Comparison of ENCODE assay signal across 17 cellular contexts in the genomic region with DNA sequence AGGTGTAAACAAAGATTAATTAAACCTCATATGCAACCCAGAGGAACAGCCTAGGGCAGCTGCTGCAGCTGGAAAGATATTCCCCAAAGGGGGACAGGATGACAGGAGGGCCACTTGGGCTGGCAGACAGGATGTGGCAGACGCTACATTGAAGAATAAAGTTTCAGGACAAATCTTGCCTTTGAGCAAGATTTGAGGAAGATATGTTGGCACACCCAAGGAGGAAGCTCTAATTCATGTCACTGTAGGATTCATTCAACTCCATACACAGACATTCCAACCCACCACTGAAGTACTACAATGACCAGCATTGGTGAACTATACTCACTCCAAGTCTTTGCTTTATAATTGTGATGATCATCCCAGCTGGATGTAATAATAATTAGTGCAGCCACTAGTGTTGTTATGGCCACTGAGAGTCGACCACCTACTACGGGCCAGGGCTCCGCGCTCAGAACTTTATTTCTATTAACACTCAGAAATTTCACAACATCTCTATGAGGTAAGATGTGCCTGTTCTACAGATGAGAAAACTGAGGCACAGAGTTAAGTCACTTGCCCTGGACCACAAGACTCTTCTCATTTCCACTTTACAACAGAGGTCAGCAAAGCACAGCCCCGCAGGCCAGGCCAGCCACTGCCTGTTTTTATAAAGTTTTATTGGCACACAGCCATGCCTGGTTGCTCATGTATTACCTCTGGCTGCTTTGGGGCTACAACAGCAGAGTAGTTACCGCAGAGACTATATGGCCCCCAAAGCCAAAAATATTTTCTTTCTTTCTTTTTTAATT.
A peak's percentile ranks its signal among the peaks of the same experiment; 100 is the strongest.
DNase-seq lines count a peak whose midpoint lies in the region; ATAC-seq and TF ChIP-seq lines count a peak whose summit lies in the region.
"Had no signal": no experiment of that assay in that cellular context is flagged by ENCODE, and none has a peak within 500 bp of the region (broad histone marks: within the 10 kb centered on the region; RNA-seq: fewer than 3 reads in every experiment).

No MANE protein-coding gene starts in this region.

- ATAC-seq in stimulated activated naive CD8-positive, alpha-beta T cell treated with anti-CD3 and anti-CD28 coated beads, Interleukin-15, Interleukin-2, amounts not matched to agents 100 U/mL and 50 U/mL, for 24 hours, result no peak
- no peak for ATAC-seq in activated naive CD4-positive, alpha-beta T cell treated with anti-CD3 and anti-CD28 coated beads, Interleukin-2, amount 50 U/mL, for 72 hours
- ATAC-seq: left cardiac atrium, Right ventricle myocardium inferior had no signal

- peak overlapping the region; percentile 46 for H3K27ac Mint-ChIP-seq in stimulated activated naive CD8-positive, alpha-beta T cell treated with anti-CD3 and anti-CD28 coated beads, Interleukin-15, Interleukin-2, amounts not matched to agents 100 ng/mL and 50 ng/mL, for 24 hours
- H3K27ac Mint-ChIP-seq in activated naive CD4-positive, alpha-beta T cell treated with anti-CD3 and anti-CD28 coated beads, Interleukin-2, amount 50 U/mL, for 72 hours, result peak overlapping the region; percentile 27 to 71
- no peak overlapping the region for H3K27ac Mint-ChIP-seq in endothelial cell (ENCODE audit: unreplicated experiment)

- no peaks in the 10 kb centered on the region for H3K27me3 Mint-ChIP-seq in stimulated activated naive CD8-positive, alpha-beta T cell treated with anti-CD3 and anti-CD28 coated beads, Interleukin-15, Interleukin-2, amounts not matched to agents 100 ng/mL and 50 ng/mL, for 24 hours
- H3K27me3 Mint-ChIP-seq in endothelial cell (ENCODE audit: unreplicated experiment), result no peaks in the 10 kb centered on the region

- H3K4me1 Mint-ChIP-seq in stimulated activated naive CD8-positive, alpha-beta T cell treated with anti-CD3 and anti-CD28 coated beads, Interleukin-15, Interleukin-2, amounts not matched to agents 100 ng/mL and 50 ng/mL, for 24 hours (ENCODE audit: low read depth), result peaks cover 86% of the 10 kb centered on the region
- peaks cover 23% of the 10 kb centered on the region for H3K4me1 Mint-ChIP-seq in endothelial cell (ENCODE audit: unreplicated experiment)

- DNase-seq in SKM-1 (lab: John Stamatoyannopoulos, UW; ENCODE audit: unreplicated experiment), result peak; percentile 11
- no peak for DNase-seq in SKM-1 treated with dmso at 0.1 percent for 144 hours (lab: John Stamatoyannopoulos, UW; ENCODE audit: unreplicated experiment)
- no peak for DNase-seq in stimulated activated naive CD8-positive, alpha-beta T cell treated with anti-CD3 and anti-CD28 coated beads, Interleukin-15, Interleukin-2, amounts not matched to agents 100 U/mL and 50 U/mL, for 24 hours
- no peak for DNase-seq in activated naive CD4-positive, alpha-beta T cell treated with anti-CD3 and anti-CD28 coated beads, Interleukin-2, amount 50 U/mL, for 72 hours (ENCODE audit: low spot score in 2 of 2)
- no peak for DNase-seq in central memory CD4-positive, alpha-beta T cell
- DNase-seq in endothelial cell (ENCODE audit: low spot score), result no peak
- no peak for DNase-seq in SW 1271 (lab: John Stamatoyannopoulos, UW)
- DNase-seq: adrenal gland; CD8-positive, alpha-beta memory T cell; hypothalamus; left cardiac atrium; NCI-H2081; NCI-H82; occipital lobe; stimulated activated CD4-positive, alpha-beta T cell treated with anti-CD3 and anti-CD28 coated beads, Interleukin-4, amount 100 ng/mL, for 4 hours had no signal

- no peak overlapping the region for H3K4me3 Mint-ChIP-seq in stimulated activated naive CD8-positive, alpha-beta T cell treated with anti-CD3 and anti-CD28 coated beads, Interleukin-15, Interleukin-2, amounts not matched to agents 100 ng/mL and 50 ng/mL, for 24 hours
- H3K4me3 Mint-ChIP-seq in endothelial cell (ENCODE audit: unreplicated experiment), result no peak overlapping the region

- H3K9me3 Mint-ChIP-seq in stimulated activated naive CD8-positive, alpha-beta T cell treated with anti-CD3 and anti-CD28 coated beads, Interleukin-15, Interleukin-2, amounts not matched to agents 100 ng/mL and 50 ng/mL, for 24 hours, result no peaks in the 10 kb centered on the region
- H3K9me3 Mint-ChIP-seq in activated naive CD4-positive, alpha-beta T cell treated with anti-CD3 and anti-CD28 coated beads, Interleukin-2, amount 50 U/mL, for 72 hours, result no peaks in the 10 kb centered on the region
- no peaks in the 10 kb centered on the region for H3K9me3 Mint-ChIP-seq in endothelial cell (ENCODE audit: unreplicated experiment)
- H3K9me3 Mint-ChIP-seq: CD8-positive, alpha-beta memory T cell had no signal

- no peaks in the 10 kb centered on the region for H3K36me3 Mint-ChIP-seq in stimulated activated naive CD8-positive, alpha-beta T cell treated with anti-CD3 and anti-CD28 coated beads, Interleukin-15, Interleukin-2, amounts not matched to agents 100 ng/mL and 50 ng/mL, for 24 hours (ENCODE audit: low read depth)
- H3K36me3 Mint-ChIP-seq in activated naive CD4-positive, alpha-beta T cell treated with anti-CD3 and anti-CD28 coated beads, Interleukin-2, amount 50 U/mL, for 72 hours, result no peaks in the 10 kb centered on the region
- H3K36me3 Mint-ChIP-seq in endothelial cell (ENCODE audit: low read depth, unreplicated experiment), result no peaks in the 10 kb centered on the region
- H3K36me3 Mint-ChIP-seq: CD8-positive, alpha-beta memory T cell had no signal

- TF ChIP-seq CTCF in endothelial cell (IDR thresholded peaks at IDR 0.05; ENCODE audit: unreplicated experiment), result no peak
